ENCODE assay signal across 16 cellular contexts in genomic region chr4:76666940-76667532, GRCh38.
DNase-seq lines count a peak whose midpoint lies in the region; ATAC-seq and TF ChIP-seq lines count a peak whose summit lies in the region.
"Had no signal": no experiment of that assay in that cellular context is flagged by ENCODE, and none has a peak within 500 bp of the region (broad histone marks: within the 10 kb centered on the region; RNA-seq: fewer than 3 reads in every experiment).

No MANE protein-coding gene starts in this region.

- peaks cover 3% of the 10 kb centered on the region for H3K36me3 Mint-ChIP-seq in mesothelial cell of epicardium
- no peaks in the 10 kb centered on the region for H3K36me3 Mint-ChIP-seq in naive thymus-derived CD8-positive, alpha-beta T cell

- DNase-seq in OCI-M1 (lab: John Stamatoyannopoulos, UW): peak; percentile 7
- DNase-seq in mesothelial cell of epicardium (ENCODE audit: low spot score in 2 of 2, unreplicated experiment in 2 of 2): no peak
- no peak for DNase-seq in naive thymus-derived CD8-positive, alpha-beta T cell
- no peak for DNase-seq in NOMO-1 treated with dmso at 0.1 percent for 144 hours (lab: John Stamatoyannopoulos, UW; ENCODE audit: unreplicated experiment)
- DNase-seq in amniotic stem cell (lab: John Stamatoyannopoulos, UW): no peak
- DNase-seq in activated CD4-positive, CD25-positive, alpha-beta regulatory T cell (lab: John Stamatoyannopoulos, UW): no peak
- DNase-seq: activated T-cell treated with anti-CD3 and anti-CD28 coated beads, Interleukin-2, amount 50 U/mL, for 1 hour; anterior cingulate cortex; C1 segment of cervical spinal cord; H7; NCI-H446 treated with DMSO at 0.1 percent for 48 hours; stimulated activated CD4-positive, alpha-beta T cell treated with anti-CD3 and anti-CD28 coated beads, Interleukin-4, amount 100 ng/mL, for 1 hour; stimulated activated naive CD8-positive, alpha-beta T cell treated with anti-CD3 and anti-CD28 coated beads, Interleukin-15, amount 100 ng/mL, for 72 hours; WERI-Rb-1 had no signal

- no peak overlapping the region for H3K4me3 Mint-ChIP-seq in mesothelial cell of epicardium
- H3K4me3 Mint-ChIP-seq in naive thymus-derived CD8-positive, alpha-beta T cell: no peak overlapping the region

- H3K27ac Mint-ChIP-seq in mesothelial cell of epicardium: peak overlapping the region; percentile 37
- peak overlapping the region in 1 of 10 donors; percentile 6 for H3K27ac Mint-ChIP-seq in naive thymus-derived CD8-positive, alpha-beta T cell
- H3K27ac Mint-ChIP-seq: stimulated activated naive CD8-positive, alpha-beta T cell treated with anti-CD3 and anti-CD28 coated beads, Interleukin-15, amount 100 ng/mL, for 72 hours had no signal

- TF ChIP-seq CTCF in mesothelial cell of epicardium (IDR thresholded peaks at IDR 0.05; ENCODE audit: unreplicated experiment): no peak

- POLR2A ChIA-PET in naive thymus-derived CD8-positive, alpha-beta T cell (lab: Charles Lee): no interaction called here

- peak; percentile 55 for ATAC-seq in GM19324 (IDR thresholded peaks at IDR 0.05; ENCODE audit: low FRiP score, unreplicated experiment)
- ATAC-seq in HG02798 (IDR thresholded peaks at IDR 0.05; ENCODE audit: poor library complexity, unreplicated experiment): peak; percentile 56
- ATAC-seq in naive thymus-derived CD8-positive, alpha-beta T cell: no peak
- ATAC-seq: stimulated activated naive CD8-positive, alpha-beta T cell treated with anti-CD3 and anti-CD28 coated beads, Interleukin-15, amount 100 ng/mL, for 72 hours had no signal

- H3K4me1 Mint-ChIP-seq in mesothelial cell of epicardium: peaks cover 8% of the 10 kb centered on the region
- peaks cover 0 to 1% (median 0%) of the 10 kb centered on the region in 4 donors for H3K4me1 Mint-ChIP-seq in naive thymus-derived CD8-positive, alpha-beta T cell

- no peaks in the 10 kb centered on the region for H3K27me3 Mint-ChIP-seq in mesothelial cell of epicardium (ENCODE audit: low read depth)
- H3K27me3 Mint-ChIP-seq in naive thymus-derived CD8-positive, alpha-beta T cell: peaks cover 2 to 12% (median 9%) of the 10 kb centered on the region in 5 donors
- H3K27me3 Mint-ChIP-seq: stimulated activated naive CD8-positive, alpha-beta T cell treated with anti-CD3 and anti-CD28 coated beads, Interleukin-15, amount 100 ng/mL, for 72 hours had no signal

- H3K9me3 Mint-ChIP-seq in mesothelial cell of epicardium: no peaks in the 10 kb centered on the region
- H3K9me3 Mint-ChIP-seq in naive thymus-derived CD8-positive, alpha-beta T cell: no peaks in the 10 kb centered on the region
- H3K9me3 Mint-ChIP-seq: stimulated activated naive CD8-positive, alpha-beta T cell treated with anti-CD3 and anti-CD28 coated beads, Interleukin-15, amount 100 ng/mL, for 72 hours had no signal

Comparison
In these comparisons a context has a peak if more than half of its experiments do, and no peak if none do; other contexts are left out.
1. ATAC-seq: peak in GM19324 (single experiment) and HG02798 (single experiment); none in naive thymus-derived CD8-positive, alpha-beta T cell (0 of 2).